ENCODE assay signal across 8 cellular contexts in genomic region chr11:120985718-120986569, GRCh38. TPM values are rescaled to one million over a fixed set of nuclear protein-coding genes. Genes with fewer than 3 reads are reported as not detected.
DNase-seq lines count a peak whose midpoint lies in the region; ATAC-seq, FAIRE-seq and TF ChIP-seq lines count a peak whose summit lies in the region.

No MANE protein-coding gene starts in this region.

- peak; percentile 22 for TF ChIP-seq CTCF in MM.1S (IDR thresholded peaks at IDR 0.05; ENCODE audit: low read length)

- no peak overlapping the region for H3K4ac ChIP-seq in mesenchymal stem cell (ENCODE audit: low read depth in 1 of 2, low read length in 2 of 2)

- 3 to 4% methylated on average over 71 to 72 of the region's 72 CpGs for WGBS in ectodermal cell, 2 experiments
- 3% methylated on average over 62 of the region's 72 CpGs for WGBS in mesenchymal stem cell

- H4K91ac ChIP-seq in mesenchymal stem cell (ENCODE audit: low read length) = no peak overlapping the region

- H3K79me1 ChIP-seq in mesenchymal stem cell (replicated peaks; ENCODE audit: low read length, poor library complexity, severe bottlenecking) = no peaks in the 10 kb centered on the region

- H3K4me2 ChIP-seq in MM.1S (ENCODE audit: low read depth, low read length) (peak overlapping the region; percentile 41), mesenchymal stem cell (ENCODE audit: low read length, poor library complexity, severe bottlenecking) (peak overlapping the region; percentile 95)

- H4K20me1 ChIP-seq in MM.1S (ENCODE audit: insufficient read depth, low read length) = no peaks in the 10 kb centered on the region

- H2BK5ac ChIP-seq in mesenchymal stem cell (ENCODE audit: low read depth, low read length, poor library complexity, severe bottlenecking) = no peak overlapping the region

- H3K27me3 ChIP-seq in MM.1S (replicated peaks; ENCODE audit: insufficient read depth, low read length) = no peaks in the 10 kb centered on the region
- H3K27me3 ChIP-seq in ectodermal cell (ENCODE audit: control insufficient read depth, insufficient read depth, low read length, poor library complexity, severe bottlenecking) = peaks cover 22% of the 10 kb centered on the region
- peaks cover 42 to 51% of the 10 kb centered on the region in 2 experiments for H3K27me3 ChIP-seq in mesenchymal stem cell (ENCODE audit: control insufficient read depth in 1 of 2, insufficient read depth in 1 of 2, low read length in 2 of 2)

- H3K9me2 ChIP-seq in MM.1S (replicated peaks; ENCODE audit: insufficient read depth, low read length) = no peaks in the 10 kb centered on the region

- no peak overlapping the region for H3K27ac Mint-ChIP-seq in activated CD4-positive, alpha-beta T cell treated with anti-CD3 and anti-CD28 coated beads, Interleukin-2, amount 10 ng/mL, durations not matched to agents 24 days and 14 days
- no peak overlapping the region for H3K27ac Mint-ChIP-seq in stimulated activated effector memory CD8-positive, alpha-beta T cell treated with anti-CD3 and anti-CD28 coated beads, Interleukin-12 subunit alpha, Interleukin-12 subunit beta, amount 100 ng/mL, for 72 hours

- FAIRE-seq in GM12891 (lab: Jason Lieb, UNC) = peak; percentile 38

- peak overlapping the region; percentile 8 for H4K8ac ChIP-seq in mesenchymal stem cell (ENCODE audit: low read length)

- H3K27ac ChIP-seq in MM.1S (ENCODE audit: low read length) (no peak overlapping the region), ectodermal cell (ENCODE audit: insufficient read depth, low read depth, low read length, poor library complexity, severe bottlenecking) (no peak overlapping the region), mesenchymal stem cell (ENCODE audit: low read length, poor library complexity, severe bottlenecking) (no peak overlapping the region)

- DNase-seq in 8988T = peak; percentile 70
- DNase-seq in GM12891 (ENCODE audit: insufficient read length, low spot score) = peak; percentile 45
- DNase-seq in MM.1S = peak; percentile 37
- DNase-seq in activated CD4-positive, alpha-beta T cell treated with anti-CD3 and anti-CD28 coated beads, Interleukin-2, amount 10 ng/mL, durations not matched to agents 24 days and 14 days = peak; percentile 83
- peak; percentile 76 for DNase-seq in mesenchymal stem cell
- peak; percentile 11 to 54 for DNase-seq in stimulated activated effector memory CD8-positive, alpha-beta T cell treated with anti-CD3 and anti-CD28 coated beads, Interleukin-12 subunit alpha, Interleukin-12 subunit beta, amount 100 ng/mL, for 72 hours (ENCODE audit: low spot score in 2 of 2)

- H3K9ac ChIP-seq in MM.1S (ENCODE audit: low read length) = no peak overlapping the region
- peak overlapping the region; percentile 73 for H3K9ac ChIP-seq in mesenchymal stem cell (ENCODE audit: low read length)

- peak overlapping the region in 1 of 2 experiments; percentile 48 for H2BK12ac ChIP-seq in mesenchymal stem cell (ENCODE audit: low read length in 2 of 2)

- H3K36me3 ChIP-seq in MM.1S (replicated peaks; ENCODE audit: insufficient read depth, low read length) (no peaks in the 10 kb centered on the region), ectodermal cell (ENCODE audit: control insufficient read depth, insufficient read depth, low read length) (no peaks in the 10 kb centered on the region), mesenchymal stem cell (ENCODE audit: control insufficient read depth in 1 of 2, insufficient read depth in 2 of 2, low read depth in 1 of 2, low read length in 2 of 2) (no peaks in the 10 kb centered on the region)

- H3K4me3 ChIP-seq in MM.1S (ENCODE audit: low read length) (peak overlapping the region; percentile 33), ectodermal cell (ENCODE audit: insufficient read depth, low read depth, low read length) (peak overlapping the region; percentile 40), mesenchymal stem cell (ENCODE audit: insufficient read depth in 1 of 2, low read depth in 1 of 2, low read length in 2 of 2) (peak overlapping the region; percentile 60 to 71)

- intact Hi-C loops in activated CD4-positive, alpha-beta T cell treated with anti-CD3 and anti-CD28 coated beads, Interleukin-2, amount 10 ng/mL, durations not matched to agents 24 days and 14 days (cut with micrococcal nuclease) = no loop called here

- no peaks in the 10 kb centered on the region for H3K36me3 Mint-ChIP-seq in activated CD4-positive, alpha-beta T cell treated with anti-CD3 and anti-CD28 coated beads, Interleukin-2, amount 10 ng/mL, durations not matched to agents 24 days and 14 days (ENCODE audit: low read depth)
- H3K36me3 Mint-ChIP-seq in stimulated activated effector memory CD8-positive, alpha-beta T cell treated with anti-CD3 and anti-CD28 coated beads, Interleukin-12 subunit alpha, Interleukin-12 subunit beta, amount 100 ng/mL, for 72 hours = no peaks in the 10 kb centered on the region

- no peaks in the 10 kb centered on the region for H3K9me3 Mint-ChIP-seq in activated CD4-positive, alpha-beta T cell treated with anti-CD3 and anti-CD28 coated beads, Interleukin-2, amount 10 ng/mL, durations not matched to agents 24 days and 14 days
- H3K9me3 Mint-ChIP-seq in stimulated activated effector memory CD8-positive, alpha-beta T cell treated with anti-CD3 and anti-CD28 coated beads, Interleukin-12 subunit alpha, Interleukin-12 subunit beta, amount 100 ng/mL, for 72 hours = no peaks in the 10 kb centered on the region

- H2AK5ac ChIP-seq in mesenchymal stem cell (ENCODE audit: low read length, severe bottlenecking) = no peak overlapping the region

- H3K18ac ChIP-seq in mesenchymal stem cell (ENCODE audit: low read depth in 1 of 2, low read length in 2 of 2) = peak overlapping the region in 1 of 2 experiments; percentile 41

- H3K4me1 Mint-ChIP-seq in activated CD4-positive, alpha-beta T cell treated with anti-CD3 and anti-CD28 coated beads, Interleukin-2, amount 10 ng/mL, durations not matched to agents 24 days and 14 days = peaks cover 8% of the 10 kb centered on the region
- H3K4me1 Mint-ChIP-seq in stimulated activated effector memory CD8-positive, alpha-beta T cell treated with anti-CD3 and anti-CD28 coated beads, Interleukin-12 subunit alpha, Interleukin-12 subunit beta, amount 100 ng/mL, for 72 hours = peaks cover 13% of the 10 kb centered on the region

- H3K79me2 ChIP-seq in MM.1S (ENCODE audit: low read length) = no peaks in the 10 kb centered on the region

- H3K27me3 Mint-ChIP-seq in activated CD4-positive, alpha-beta T cell treated with anti-CD3 and anti-CD28 coated beads, Interleukin-2, amount 10 ng/mL, durations not matched to agents 24 days and 14 days = peaks cover 51% of the 10 kb centered on the region

- peak overlapping the region in 1 of 2 experiments; percentile 80 for H3K23ac ChIP-seq in mesenchymal stem cell (ENCODE audit: low read length in 2 of 2)

- H3K9me3 ChIP-seq in MM.1S (replicated peaks; ENCODE audit: insufficient read depth, low read length) (no peaks in the 10 kb centered on the region), ectodermal cell (ENCODE audit: control insufficient read depth, low read length) (no peaks in the 10 kb centered on the region), mesenchymal stem cell (ENCODE audit: control insufficient read depth, low read length) (no peaks in the 10 kb centered on the region)

- no peak for TF ChIP-seq POLR2A in GM12891 (IDR thresholded peaks at IDR 0.05; ENCODE audit: low read depth, low read length)

- H3F3A ChIP-seq in MM.1S (ENCODE audit: insufficient read depth, low read length) = no peaks in the 10 kb centered on the region

- H3K14ac ChIP-seq in mesenchymal stem cell (ENCODE audit: low read length in 2 of 2) = peak overlapping the region in 1 of 2 experiments; percentile 57

- H2AFZ ChIP-seq in MM.1S (ENCODE audit: low read length) (no peak overlapping the region), mesenchymal stem cell (ENCODE audit: low read depth, low read length) (no peak overlapping the region)

- H2BK15ac ChIP-seq in mesenchymal stem cell (ENCODE audit: low read depth, poor library complexity, severe bottlenecking) = no peak overlapping the region

- H2BK120ac ChIP-seq in mesenchymal stem cell (ENCODE audit: low read depth, low read length) = no peak overlapping the region

- peak overlapping the region; percentile 74 for H3K4me3 Mint-ChIP-seq in activated CD4-positive, alpha-beta T cell treated with anti-CD3 and anti-CD28 coated beads, Interleukin-2, amount 10 ng/mL, durations not matched to agents 24 days and 14 days
- H3K4me3 Mint-ChIP-seq in stimulated activated effector memory CD8-positive, alpha-beta T cell treated with anti-CD3 and anti-CD28 coated beads, Interleukin-12 subunit alpha, Interleukin-12 subunit beta, amount 100 ng/mL, for 72 hours = peak overlapping the region; percentile 49

- peak; percentile 80 for ATAC-seq in stimulated activated effector memory CD8-positive, alpha-beta T cell treated with anti-CD3 and anti-CD28 coated beads, Interleukin-12 subunit alpha, Interleukin-12 subunit beta, amount 100 ng/mL, for 72 hours
- no peak for ATAC-seq in GM18909 (IDR thresholded peaks at IDR 0.05; ENCODE audit: poor library complexity, unreplicated experiment)

- H3K4me1 ChIP-seq in MM.1S (ENCODE audit: low read length) = no peaks in the 10 kb centered on the region
- no peaks in the 10 kb centered on the region for H3K4me1 ChIP-seq in ectodermal cell (ENCODE audit: control insufficient read depth, insufficient read depth, low read length)
- H3K4me1 ChIP-seq in mesenchymal stem cell (ENCODE audit: control insufficient read depth, insufficient read depth, low read depth, low read length) = peaks cover 7% of the 10 kb centered on the region

TF ChIP-seq in GM12891, 5 proteins besides CTCF, POLR2A, EP300 and RAD21:
- no peak for TF ChIP-seq PAX5 (IDR thresholded peaks at IDR 0.05; ENCODE audit: insufficient read depth, low read length, severe bottlenecking)

RNA-seq across cellular contexts. Expression of gene TBCEL, which starts 38.0 kb away (rescaled TPM):
- polyA plus RNA-seq in GM12891 (2012; ENCODE audit: low read depth, missing spikeins) = 3.5 TPM
- total RNA-seq in activated CD4-positive, alpha-beta T cell treated with anti-CD3 and anti-CD28 coated beads, Interleukin-2, amount 10 ng/mL, durations not matched to agents 24 days and 14 days = 8.7 and 9.6 TPM in 2 replicates
- 10.6 TPM for polyA plus RNA-seq in ectodermal cell (2013, experiment 1 of 4)
- polyA plus RNA-seq in ectodermal cell (2013, experiment 2 of 4) = 13.3 TPM
- polyA plus RNA-seq in ectodermal cell (2013, experiment 3 of 4) = 9.0 TPM
- 10.0 TPM for polyA plus RNA-seq in ectodermal cell (2013, experiment 4 of 4)
- polyA plus RNA-seq in mesenchymal stem cell (2013, experiment 1 of 2) = 16.2 TPM
- 16.1 TPM for polyA plus RNA-seq in mesenchymal stem cell (2013, experiment 2 of 2)

Comparison
In these comparisons a context has a peak if more than half of its experiments do, and no peak if none do; other contexts are left out.
1. DNase-seq: peak in every context shown above with its lines; median percentile 83 in activated CD4-positive, alpha-beta T cell treated with anti-CD3 and anti-CD28 coated beads, Interleukin-2, amount 10 ng/mL, durations not matched to agents 24 days and 14 days; 76 in mesenchymal stem cell; 70 in 8988T; 45 in GM12891; 37 in MM.1S; 32 in stimulated activated effector memory CD8-positive, alpha-beta T cell treated with anti-CD3 and anti-CD28 coated beads, Interleukin-12 subunit alpha, Interleukin-12 subunit beta, amount 100 ng/mL, for 72 hours.